Comparison of ENCODE assay signal across 8 cellular contexts in the genomic region with DNA sequence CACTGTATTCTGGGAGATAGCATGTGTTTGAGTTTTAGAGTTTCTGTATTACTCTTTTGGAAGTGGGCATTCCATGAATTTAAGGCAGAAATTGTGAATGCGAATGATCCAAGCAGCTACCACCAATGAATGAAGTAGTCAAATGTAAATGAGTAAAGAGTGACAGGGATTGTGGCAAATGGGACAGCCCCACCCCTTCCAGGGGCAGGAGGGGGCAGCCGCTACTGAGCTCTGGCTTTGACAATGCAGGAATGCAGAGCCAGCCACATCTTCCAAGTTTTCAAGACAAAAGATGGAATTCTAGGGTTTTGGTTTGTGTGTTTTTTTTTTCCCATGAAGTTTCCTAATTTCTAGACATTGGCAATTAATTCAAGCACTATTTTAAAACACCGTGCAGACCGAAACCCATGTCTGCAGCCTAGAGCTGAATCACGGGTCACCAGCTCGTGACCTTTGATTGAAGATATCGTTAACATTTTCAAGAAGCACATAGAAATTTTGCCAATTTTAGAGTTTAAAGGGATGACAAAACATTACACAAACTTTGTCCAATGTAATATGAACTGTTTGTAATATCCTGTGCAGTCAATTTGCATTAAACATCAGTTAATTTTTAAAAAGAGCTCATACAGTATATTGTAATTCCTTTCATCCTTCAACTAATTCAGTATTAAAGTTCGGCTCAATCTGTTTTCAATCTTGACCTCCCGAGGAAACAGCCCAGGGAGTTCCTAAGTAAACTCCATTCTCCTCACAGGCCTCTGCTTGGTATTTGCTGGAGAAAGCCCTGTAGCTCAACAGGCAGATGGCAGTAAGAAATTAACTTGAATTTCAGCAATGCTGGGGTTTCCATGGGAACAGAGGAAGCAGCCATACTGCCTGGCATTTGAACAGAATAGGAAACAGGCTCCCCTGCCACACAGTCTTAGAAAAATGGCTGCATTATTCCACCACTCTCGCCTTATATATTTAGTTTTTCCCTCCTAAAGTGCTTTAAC.
DNase-seq lines count a peak whose midpoint lies in the region; ATAC-seq, FAIRE-seq and TF ChIP-seq lines count a peak whose summit lies in the region.

No MANE protein-coding gene starts in this region.

- no peak for ATAC-seq in CD8-positive, alpha-beta T cell
- no peak for ATAC-seq in GM19328 (IDR thresholded peaks at IDR 0.05; ENCODE audit: unreplicated experiment)

- H3K27me3 Mint-ChIP-seq in CD8-positive, alpha-beta T cell (ENCODE audit: low read depth) = no peaks in the 10 kb centered on the region
- H3K27me3 Mint-ChIP-seq in activated T-cell treated with anti-CD3 and anti-CD28 coated beads, Interleukin-2, amount 50 U/mL, for 24 hours = peaks cover 4% of the 10 kb centered on the region

- H2AFZ ChIP-seq in endothelial cell of umbilical vein (ENCODE audit: low read depth, low read length) (no peak overlapping the region), OCI-LY7 (ENCODE audit: low read length) (no peak overlapping the region)

- POLR2A ChIA-PET in endothelial cell of umbilical vein (lab: Charles Lee) (interaction anchor here (0.6 kb wide), 1 partner anchor 87 kb away, joined by 3 read pairs; no protein-coding TSS in a partner anchor), OCI-LY7 (lab: Charles Lee) (interaction anchor here (0.7 kb wide), 1 partner anchor 286 kb away, joined by 3 read pairs; no protein-coding TSS in a partner anchor)
- POLR2A ChIA-PET in CD8-positive, alpha-beta T cell (lab: Charles Lee) = no interaction called here

- H3K4me1 ChIP-seq in endothelial cell of umbilical vein (ENCODE audit: control insufficient read depth, extremely low read depth, insufficient read depth, low read length) = no peaks in the 10 kb centered on the region
- no peaks in the 10 kb centered on the region for H3K4me1 ChIP-seq in CD8-positive, alpha-beta T cell (ENCODE audit: insufficient read depth, low read length)
- no peaks in the 10 kb centered on the region for H3K4me1 ChIP-seq in OCI-LY7 (ENCODE audit: insufficient read depth, low read length, poor library complexity, severe bottlenecking)

- H3K27me3 ChIP-seq in endothelial cell of umbilical vein (ENCODE audit: control insufficient read depth in 2 of 2, insufficient read depth in 2 of 2, low read length in 2 of 2) = no peaks in the 10 kb centered on the region
- no peaks in the 10 kb centered on the region for H3K27me3 ChIP-seq in CD8-positive, alpha-beta T cell (ENCODE audit: insufficient read depth, low read length)

- BruUV-seq in endothelial cell of umbilical vein (replicated peaks; lab: Mats Ljungman, UMichigan) (no TSS peak), OCI-LY7 (replicated peaks; lab: Mats Ljungman, UMichigan) (no TSS peak)

- in situ Hi-C loops in Caki2 (cut with HindIII; ENCODE audit: low pct_unique_long_range_greater_than_20kb, low sequenced_read_pairs) = no loop called here

- H3K79me2 ChIP-seq in endothelial cell of umbilical vein (ENCODE audit: control insufficient read depth, insufficient read depth, low read length) (no peaks in the 10 kb centered on the region), OCI-LY7 (ENCODE audit: insufficient read depth, low read depth, low read length) (no peaks in the 10 kb centered on the region)

- H3K4me2 ChIP-seq in endothelial cell of umbilical vein (ENCODE audit: insufficient read depth, low read length) (no peak overlapping the region), OCI-LY7 (ENCODE audit: low read length) (no peak overlapping the region)

- no peaks in the 10 kb centered on the region for H3K9me1 ChIP-seq in endothelial cell of umbilical vein (replicated peaks; ENCODE audit: control insufficient read depth, extremely low read depth, insufficient read depth, low read length)

- no peak overlapping the region for H3K4me3 Mint-ChIP-seq in CD8-positive, alpha-beta T cell
- no peak overlapping the region for H3K4me3 Mint-ChIP-seq in activated T-cell treated with anti-CD3 and anti-CD28 coated beads, Interleukin-2, amount 50 U/mL, for 24 hours

- H3K4me3 ChIP-seq in endothelial cell of umbilical vein (replicated peaks in 1 of 3; ENCODE audit: insufficient read depth in 1 of 3, low read depth in 1 of 3, low read length in 3 of 3) (no peak overlapping the region), OCI-LY7 (ENCODE audit: low read depth, low read length, poor library complexity, severe bottlenecking) (no peak overlapping the region)
- no peak overlapping the region for H3K4me3 ChIP-seq in CD8-positive, alpha-beta T cell (ENCODE audit: low read depth, low read length)

- no peak overlapping the region for H3K9ac ChIP-seq in endothelial cell of umbilical vein (replicated peaks; ENCODE audit: extremely low read depth, insufficient read depth, low read length)

- CTCF ChIA-PET in endothelial cell of umbilical vein (lab: Charles Lee) = interaction anchor here (1.0 to 2.0 kb wide), 7 partner anchors 20 to 321 kb away, joined by 3 to 11 read pairs (median 5); no protein-coding TSS in a partner anchor
- CTCF ChIA-PET in CD8-positive, alpha-beta T cell (lab: Charles Lee) = no interaction called here
- CTCF ChIA-PET in OCI-LY7 (lab: Charles Lee; ENCODE audit: unreplicated experiment) = no interaction called here

- TF ChIP-seq POLR2A in endothelial cell of umbilical vein (IDR thresholded peaks at IDR 0.05; ENCODE audit: low read depth, low read length) = no peak

- no peak overlapping the region for H3K27ac Mint-ChIP-seq in CD8-positive, alpha-beta T cell
- no peak overlapping the region for H3K27ac Mint-ChIP-seq in activated T-cell treated with anti-CD3 and anti-CD28 coated beads, Interleukin-2, amount 50 U/mL, for 24 hours

- no peaks in the 10 kb centered on the region for H3K9me3 ChIP-seq in endothelial cell of umbilical vein (replicated peaks; ENCODE audit: control insufficient read depth, insufficient read depth, low read length)
- H3K9me3 ChIP-seq in CD8-positive, alpha-beta T cell (ENCODE audit: low read length) = no peaks in the 10 kb centered on the region
- H3K9me3 ChIP-seq in OCI-LY7 (ENCODE audit: low read length) = no peaks in the 10 kb centered on the region

- no peaks in the 10 kb centered on the region for H3K4me1 Mint-ChIP-seq in CD8-positive, alpha-beta T cell (ENCODE audit: low read depth)
- H3K4me1 Mint-ChIP-seq in activated T-cell treated with anti-CD3 and anti-CD28 coated beads, Interleukin-2, amount 50 U/mL, for 24 hours (ENCODE audit: low read depth) = no peaks in the 10 kb centered on the region

- intact Hi-C loops in endothelial cell of umbilical vein (cut with micrococcal nuclease) = no loop called here
- intact Hi-C loops in CD8-positive, alpha-beta T cell (cut with DNase I, micrococcal nuclease) = no loop called here
- intact Hi-C loops in OCI-LY7 (cut with micrococcal nuclease; ENCODE audit: unreplicated experiment) = no loop called here

- no peaks in the 10 kb centered on the region for H3K36me3 ChIP-seq in endothelial cell of umbilical vein (ENCODE audit: control insufficient read depth in 2 of 2, extremely low read depth in 1 of 2, insufficient read depth in 2 of 2, low read length in 2 of 2)
- H3K36me3 ChIP-seq in CD8-positive, alpha-beta T cell (ENCODE audit: insufficient read depth, low read length) = no peaks in the 10 kb centered on the region
- H3K36me3 ChIP-seq in OCI-LY7 (ENCODE audit: insufficient read depth, low read length) = no peaks in the 10 kb centered on the region

- H3K9me2 ChIP-seq in OCI-LY7 (ENCODE audit: insufficient read depth, low read length) = no peaks in the 10 kb centered on the region

- H3K9me3 Mint-ChIP-seq in CD8-positive, alpha-beta T cell = peaks cover 9% of the 10 kb centered on the region
- H3K9me3 Mint-ChIP-seq in activated T-cell treated with anti-CD3 and anti-CD28 coated beads, Interleukin-2, amount 50 U/mL, for 24 hours = peaks cover 9% of the 10 kb centered on the region

- dilution Hi-C loops in endothelial cell of umbilical vein (cut with MboI; ENCODE audit: extremely low pct_ligation_motif_present, low sequenced_read_pairs) = no loop called here

- TF ChIP-seq CTCF in endothelial cell of umbilical vein (IDR thresholded peaks at IDR 0.05; ENCODE audit: extremely low read depth in 1 of 2, insufficient read depth in 1 of 2, low read depth in 1 of 2, low read length in 2 of 2) (peak in 1 of 2 donors; percentile 17), OCI-LY7 (conservative IDR thresholded peaks at IDR 0.05; ENCODE audit: low read length) (no peak)
- TF ChIP-seq CTCF in CD8-positive, alpha-beta T cell (IDR thresholded peaks at IDR 0.05) = no peak

- FAIRE-seq in endothelial cell of umbilical vein (lab: Jason Lieb, UNC) = peak; percentile 44

- H3K36me3 Mint-ChIP-seq in CD8-positive, alpha-beta T cell = no peaks in the 10 kb centered on the region
- H3K36me3 Mint-ChIP-seq in activated T-cell treated with anti-CD3 and anti-CD28 coated beads, Interleukin-2, amount 50 U/mL, for 24 hours (ENCODE audit: low read depth) = no peaks in the 10 kb centered on the region

- DNase-seq in Caki2 (ENCODE audit: low read depth) (peak; percentile 44), NCI-H2227 treated with DMSO at 0.1 percent for 48 hours (lab: John Stamatoyannopoulos, UW) (peak; percentile 34), endothelial cell of umbilical vein (ENCODE audit: low read depth, low spot score) (peak; percentile 85), middle frontal gyrus (ENCODE audit: extremely low spot score, low spot score) (peak; percentile 70), OCI-LY7 (ENCODE audit: low spot score) (no peak)
- DNase-seq in CD8-positive, alpha-beta T cell = no peak
- DNase-seq in activated T-cell treated with anti-CD3 and anti-CD28 coated beads, Interleukin-2, amount 50 U/mL, for 24 hours = no peak

- H4K20me1 ChIP-seq in endothelial cell of umbilical vein (replicated peaks; ENCODE audit: control insufficient read depth, extremely low read depth, insufficient read depth, low read length) (no peaks in the 10 kb centered on the region), OCI-LY7 (ENCODE audit: insufficient read depth, low read length) (no peaks in the 10 kb centered on the region)

- H3K27ac ChIP-seq in endothelial cell of umbilical vein (ENCODE audit: insufficient read depth, low read depth, low read length) (no peak overlapping the region), OCI-LY7 (ENCODE audit: low read depth, low read length, poor library complexity, severe bottlenecking) (no peak overlapping the region)
- no peak overlapping the region for H3K27ac ChIP-seq in CD8-positive, alpha-beta T cell (ENCODE audit: low read depth, low read length)

TF ChIP-seq in endothelial cell of umbilical vein, 7 proteins besides CTCF, POLR2A, EP300 and RAD21:
- no peak for TF ChIP-seq JUN (IDR thresholded peaks at IDR 0.05; ENCODE audit: borderline replicate concordance, insufficient read depth, insufficient read length, low read depth)

Comparison
In these comparisons a context has a peak if more than half of its experiments do, and no peak if none do; other contexts are left out.
1. DNase-seq: peak in Caki2 (single experiment), NCI-H2227 treated with DMSO at 0.1 percent for 48 hours (single experiment), endothelial cell of umbilical vein (single experiment) and middle frontal gyrus (single experiment); none in CD8-positive, alpha-beta T cell (0 of 7), OCI-LY7 (single experiment) and activated T-cell treated with anti-CD3 and anti-CD28 coated beads, Interleukin-2, amount 50 U/mL, for 24 hours (single experiment).